In genomic region chr3:127915115-127915936, GRCh38 we compare ENCODE assay signal across 8 cellular contexts. TPM values are rescaled to one million over a fixed set of nuclear protein-coding genes. Genes with fewer than 3 reads are reported as not detected.
DNase-seq lines count a peak whose midpoint lies in the region; ATAC-seq, FAIRE-seq and TF ChIP-seq lines count a peak whose summit lies in the region.

Gene KBTBD12 (plus strand): TSS chr3:127915232. CDS start chr3:127923062, 7,830 bp downstream.

- H3K36me3 ChIP-seq in SK-N-MC (ENCODE audit: insufficient read depth, low read length): no peaks in the 10 kb centered on the region
- H3K36me3 ChIP-seq in pancreas: no peaks in the 10 kb centered on the region

- H3K27me3 Mint-ChIP-seq in CD4-positive, alpha-beta T cell: peaks cover 83% of the 10 kb centered on the region

- no peak for ATAC-seq in CD4-positive, alpha-beta T cell (ENCODE audit: poor library complexity)
- peak; percentile 74 to 90 (median 86) for ATAC-seq in pancreas
- no peak for ATAC-seq in GM21381 (IDR thresholded peaks at IDR 0.05; ENCODE audit: unreplicated experiment)
- ATAC-seq in GM21360 (IDR thresholded peaks at IDR 0.05; ENCODE audit: unreplicated experiment): no peak

- intact Hi-C loops in CD4-positive, alpha-beta T cell (cut with DNase I, micrococcal nuclease): no loop called here
- intact Hi-C loops in head of caudate nucleus (cut with DNase I) (no loop called here), pancreas (cut with DNase I) (no loop called here)

- peaks cover 28% of the 10 kb centered on the region for H3K27me3 ChIP-seq in CD4-positive, alpha-beta T cell (ENCODE audit: control insufficient read depth, insufficient read depth, low read length)
- no peaks in the 10 kb centered on the region for H3K27me3 ChIP-seq in pancreas

- H3K27ac Mint-ChIP-seq in CD4-positive, alpha-beta T cell: no peak within 1 kb of the TSS

- peak within 1 kb of the TSS; percentile 23; the same call in 1 of the 2 replicates for H3K4me3 ChIP-seq in SK-N-MC
- H3K4me3 ChIP-seq in pancreas: peak within 1 kb of the TSS; percentile 13 to 52 (median 34)

- peak within 1 kb of the TSS; percentile 55 for H3K4me3 Mint-ChIP-seq in CD4-positive, alpha-beta T cell

- 12 to 14% methylated on average over 65 to 69 of the region's 69 CpGs for WGBS in pancreas, 2 donors

- H3K9me3 Mint-ChIP-seq in CD4-positive, alpha-beta T cell: no peaks in the 10 kb centered on the region

- H3K4me1 ChIP-seq in pancreas: peaks cover 0 to 3% (median 0%) of the 10 kb centered on the region in 3 donors

- DNase-seq in CD4-positive, alpha-beta T cell: no peak
- no peak for DNase-seq in SK-N-MC (ENCODE audit: low read depth, low spot score)
- peak in 41 of 42 donors; percentile 13 to 80 (median 54) for DNase-seq in head of caudate nucleus
- DNase-seq in pancreas: peak; percentile 39 to 87 (median 70)
- no peak for DNase-seq in middle frontal gyrus (ENCODE audit: extremely low spot score, low spot score)
- no peak for DNase-seq in pons (ENCODE audit: low spot score)

- H3K4me1 Mint-ChIP-seq in CD4-positive, alpha-beta T cell (ENCODE audit: low read depth): peaks cover 4% of the 10 kb centered on the region

- H3K27ac ChIP-seq in CD4-positive, alpha-beta T cell (ENCODE audit: low read depth, low read length): no peak within 1 kb of the TSS
- H3K27ac ChIP-seq in SK-N-MC (no peak within 1 kb of the TSS), pancreas (peak within 1 kb of the TSS in 3 of 4 donors; percentile 31 to 62 (median 51))

- FAIRE-seq in pancreas (lab: Jason Lieb, UNC): no peak

- CTCF ChIA-PET in CD4-positive, alpha-beta T cell (lab: Charles Lee): no interaction called here

- TF ChIP-seq CTCF in CD4-positive, alpha-beta T cell (IDR thresholded peaks at IDR 0.05): no peak
- no peak for TF ChIP-seq CTCF in pancreas (IDR thresholded peaks at IDR 0.05)

- H3K9ac ChIP-seq in SK-N-MC (ENCODE audit: insufficient read length): no peak within 1 kb of the TSS

- no peaks in the 10 kb centered on the region for H3K36me3 Mint-ChIP-seq in CD4-positive, alpha-beta T cell (ENCODE audit: low read depth)

- no peaks in the 10 kb centered on the region for H3K9me3 ChIP-seq in CD4-positive, alpha-beta T cell (ENCODE audit: control insufficient read depth, low read length)
- H3K9me3 ChIP-seq in SK-N-MC (ENCODE audit: low read depth, low read length) (0 out of 2 replicates have a peak, but pooled peaks cover 3% of the 10 kb centered on the region), pancreas (no peaks in the 10 kb centered on the region)

- POLR2A ChIA-PET in CD4-positive, alpha-beta T cell (lab: Charles Lee): no interaction called here

RNA-seq across cellular contexts. Expression of gene KBTBD12, which starts in this region (rescaled TPM):
- total RNA-seq in CD4-positive, alpha-beta T cell: not detected
- 1 to 10 TPM; 1.2 to 2.9 (median 1.6) TPM for total RNA-seq in pancreas
- 1 to 10 TPM in 1 of 2 donors, under 1 TPM in 1; 0.68 to 3.7 TPM for polyA plus RNA-seq in pancreas

Comparison
In these comparisons a context has a peak if more than half of its experiments do, and no peak if none do; other contexts are left out.
1. ATAC-seq: peak in pancreas (4 of 4); none in CD4-positive, alpha-beta T cell (single experiment), GM21381 (single experiment) and GM21360 (single experiment).
2. DNase-seq: peak in head of caudate nucleus (41 of 42) and pancreas (6 of 6); none in CD4-positive, alpha-beta T cell (0 of 10), SK-N-MC (single experiment), middle frontal gyrus (single experiment) and pons (single experiment).
3. H3K27ac ChIP-seq: peak in pancreas (3 of 4); none in CD4-positive, alpha-beta T cell (single experiment) and SK-N-MC (single experiment).